13 cellular contexts compared by ENCODE assay signal in genomic region chr4:120446051-120446567, GRCh38.
DNase-seq lines count a peak whose midpoint lies in the region; ATAC-seq and TF ChIP-seq lines count a peak whose summit lies in the region.
"Had no signal": no experiment of that assay in that cellular context is flagged by ENCODE, and none has a peak within 500 bp of the region (broad histone marks: within the 10 kb centered on the region; RNA-seq: fewer than 3 reads in every experiment).

No MANE protein-coding gene starts in this region.

- no peak overlapping the region for H2AFZ ChIP-seq in mesenchymal stem cell (ENCODE audit: low read depth, low read length)
- H2AFZ ChIP-seq: GM23248 had no signal

- no peak overlapping the region for H3K23ac ChIP-seq in mesenchymal stem cell (ENCODE audit: low read length in 2 of 2)

- H4K8ac ChIP-seq in mesenchymal stem cell (ENCODE audit: low read length), result no peak overlapping the region

- WGBS in mesenchymal stem cell, result 100% methylated on average over 1 of the region's 1 CpG

- H3K36me3 Mint-ChIP-seq in activated CD4-positive, alpha-beta T cell treated with anti-CD3 and anti-CD28 coated beads, Interleukin-2, amount 10 ng/mL, durations not matched to agents 24 days and 14 days (ENCODE audit: low read depth), result no peaks in the 10 kb centered on the region
- H3K36me3 Mint-ChIP-seq in glutamatergic neuron (ENCODE audit: unreplicated experiment), result no peaks in the 10 kb centered on the region

- no peak overlapping the region for H2BK15ac ChIP-seq in mesenchymal stem cell (ENCODE audit: low read depth, poor library complexity, severe bottlenecking)

- H3K4ac ChIP-seq in mesenchymal stem cell (ENCODE audit: low read depth in 1 of 2, low read length in 2 of 2), result no peak overlapping the region

- H3K79me1 ChIP-seq in mesenchymal stem cell (replicated peaks; ENCODE audit: low read length, poor library complexity, severe bottlenecking), result no peaks in the 10 kb centered on the region

- no peak overlapping the region for H2BK120ac ChIP-seq in mesenchymal stem cell (ENCODE audit: low read depth, low read length)

- TF ChIP-seq CTCF in glutamatergic neuron (IDR thresholded peaks at IDR 0.05; ENCODE audit: partially characterized antibody, unreplicated experiment), result no peak

- H2AK5ac ChIP-seq in mesenchymal stem cell (ENCODE audit: low read length, severe bottlenecking), result no peak overlapping the region

- peaks cover 2% of the 10 kb centered on the region for H3K27me3 Mint-ChIP-seq in activated CD4-positive, alpha-beta T cell treated with anti-CD3 and anti-CD28 coated beads, Interleukin-2, amount 10 ng/mL, durations not matched to agents 24 days and 14 days
- peaks cover 3% of the 10 kb centered on the region for H3K27me3 Mint-ChIP-seq in glutamatergic neuron (ENCODE audit: unreplicated experiment)

- ATAC-seq in HG02623 (IDR thresholded peaks at IDR 0.05; ENCODE audit: unreplicated experiment) (peak; percentile 95), HG03439 (IDR thresholded peaks at IDR 0.05; ENCODE audit: unreplicated experiment) (peak; percentile 97)
- ATAC-seq: A549, psoas muscle had no signal

- peak overlapping the region; percentile 1 for H3K4me3 Mint-ChIP-seq in activated CD4-positive, alpha-beta T cell treated with anti-CD3 and anti-CD28 coated beads, Interleukin-2, amount 10 ng/mL, durations not matched to agents 24 days and 14 days
- no peak overlapping the region for H3K4me3 Mint-ChIP-seq in glutamatergic neuron (ENCODE audit: unreplicated experiment)

- H2BK5ac ChIP-seq in mesenchymal stem cell (ENCODE audit: low read depth, low read length, poor library complexity, severe bottlenecking), result no peak overlapping the region

- intact Hi-C loops in activated CD4-positive, alpha-beta T cell treated with anti-CD3 and anti-CD28 coated beads, Interleukin-2, amount 10 ng/mL, durations not matched to agents 24 days and 14 days (cut with micrococcal nuclease), result no loop called here

- no peaks in the 10 kb centered on the region for H3K9me3 Mint-ChIP-seq in activated CD4-positive, alpha-beta T cell treated with anti-CD3 and anti-CD28 coated beads, Interleukin-2, amount 10 ng/mL, durations not matched to agents 24 days and 14 days
- H3K9me3 Mint-ChIP-seq in glutamatergic neuron (ENCODE audit: unreplicated experiment), result no peaks in the 10 kb centered on the region

- no peaks in the 10 kb centered on the region for H3K4me1 ChIP-seq in mesenchymal stem cell (ENCODE audit: control insufficient read depth, insufficient read depth, low read depth, low read length)
- H3K4me1 ChIP-seq: A549, psoas muscle, upper lobe of left lung had no signal

- peaks cover 4% of the 10 kb centered on the region for H3K4me1 Mint-ChIP-seq in activated CD4-positive, alpha-beta T cell treated with anti-CD3 and anti-CD28 coated beads, Interleukin-2, amount 10 ng/mL, durations not matched to agents 24 days and 14 days
- peaks cover 4% of the 10 kb centered on the region for H3K4me1 Mint-ChIP-seq in glutamatergic neuron (ENCODE audit: low read depth, unreplicated experiment)

- H3K27ac ChIP-seq in mesenchymal stem cell (ENCODE audit: low read length, poor library complexity, severe bottlenecking), result no peak overlapping the region
- H3K27ac ChIP-seq: A549, cardiac muscle cell, GM23248, psoas muscle, upper lobe of left lung had no signal

- H3K9me3 ChIP-seq in mesenchymal stem cell (ENCODE audit: control insufficient read depth, low read length), result no peaks in the 10 kb centered on the region
- H3K9me3 ChIP-seq: A549, psoas muscle, upper lobe of left lung had no signal

- DNase-seq in activated CD4-positive, alpha-beta T cell treated with anti-CD3 and anti-CD28 coated beads, Interleukin-2, amount 10 ng/mL, durations not matched to agents 24 days and 14 days, result no peak
- no peak for DNase-seq in activated CD4-positive, alpha-beta T cell treated with anti-CD3 and anti-CD28 coated beads, Interleukin-2, amount 50 U/mL, for 48 hours
- DNase-seq in mesenchymal stem cell, result peak; percentile 33
- DNase-seq in T1000 (lab: John Stamatoyannopoulos, UW), result no peak
- no peak for DNase-seq in NCI-H128 (lab: John Stamatoyannopoulos, UW; ENCODE audit: unreplicated experiment)
- DNase-seq in glutamatergic neuron, result no peak
- DNase-seq: GM23248, psoas muscle, upper lobe of left lung had no signal

- no peak overlapping the region for H3K14ac ChIP-seq in mesenchymal stem cell (ENCODE audit: low read length in 2 of 2)

- no peak overlapping the region for H4K91ac ChIP-seq in mesenchymal stem cell (ENCODE audit: low read length)

- H3K4me2 ChIP-seq in mesenchymal stem cell (ENCODE audit: low read length, poor library complexity, severe bottlenecking), result no peak overlapping the region
- H3K4me2 ChIP-seq: A549 had no signal

- H3K27ac Mint-ChIP-seq in activated CD4-positive, alpha-beta T cell treated with anti-CD3 and anti-CD28 coated beads, Interleukin-2, amount 10 ng/mL, durations not matched to agents 24 days and 14 days, result peak overlapping the region; percentile 60
- H3K27ac Mint-ChIP-seq in glutamatergic neuron (ENCODE audit: unreplicated experiment), result no peak overlapping the region

- no peak overlapping the region for H3K4me3 ChIP-seq in mesenchymal stem cell (ENCODE audit: insufficient read depth in 1 of 2, low read depth in 1 of 2, low read length in 2 of 2)
- H3K4me3 ChIP-seq: A549, cardiac muscle cell, GM23248, psoas muscle, upper lobe of left lung had no signal

- no peaks in the 10 kb centered on the region for H3K36me3 ChIP-seq in mesenchymal stem cell (ENCODE audit: control insufficient read depth in 1 of 2, insufficient read depth in 2 of 2, low read depth in 1 of 2, low read length in 2 of 2)
- H3K36me3 ChIP-seq: cardiac muscle cell, upper lobe of left lung had no signal

- H2BK12ac ChIP-seq in mesenchymal stem cell (ENCODE audit: low read length in 2 of 2), result no peak overlapping the region

- H3K27me3 ChIP-seq in mesenchymal stem cell (ENCODE audit: control insufficient read depth in 1 of 2, insufficient read depth in 1 of 2, low read length in 2 of 2), result no peaks in the 10 kb centered on the region
- H3K27me3 ChIP-seq: cardiac muscle cell, upper lobe of left lung had no signal

- no peak overlapping the region for H3K9ac ChIP-seq in mesenchymal stem cell (ENCODE audit: low read length)
- H3K9ac ChIP-seq: GM23248 had no signal

- no peak overlapping the region for H3K18ac ChIP-seq in mesenchymal stem cell (ENCODE audit: low read depth in 1 of 2, low read length in 2 of 2)
